ENCODE assay signal across 3 cellular contexts in the genomic region with DNA sequence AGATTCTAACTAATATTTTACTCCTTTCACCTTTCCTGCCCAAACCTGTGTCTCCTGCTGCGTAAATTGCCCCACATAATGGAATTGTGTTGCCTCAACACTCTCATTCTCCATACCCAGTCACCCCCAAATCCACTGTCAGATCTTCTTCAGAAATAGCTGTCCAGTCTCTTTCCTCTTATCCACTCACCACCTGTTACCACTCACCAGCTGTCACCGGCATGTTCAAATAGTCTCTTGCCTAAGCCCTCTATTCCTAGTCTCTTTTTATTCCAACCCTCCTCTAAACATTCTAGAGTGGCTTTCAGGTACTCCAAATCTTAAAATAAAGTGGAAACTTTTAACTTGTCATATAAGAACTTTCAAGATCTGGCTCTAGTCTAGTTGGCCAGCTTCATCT.
"Had no signal": no experiment of that assay in that cellular context is flagged by ENCODE, and none has a peak within 500 bp of the region (broad histone marks: within the 10 kb centered on the region; RNA-seq: fewer than 3 reads in every experiment).

No MANE protein-coding gene starts in this region.

- DNase-seq: H9, HCEC 1CT, IMR-90 had no signal
